Comparison of ENCODE assay signal across 15 cellular contexts in genomic region chr6:87183687-87184086, GRCh38. TPM values are rescaled to one million over a fixed set of nuclear protein-coding genes. Genes with fewer than 3 reads are reported as not detected.
DNase-seq lines count a peak whose midpoint lies in the region; ATAC-seq, FAIRE-seq and TF ChIP-seq lines count a peak whose summit lies in the region.
"Had no signal": no experiment of that assay in that cellular context is flagged by ENCODE, and none has a peak within 500 bp of the region (broad histone marks: within the 10 kb centered on the region; RNA-seq: fewer than 3 reads in every experiment).

No MANE protein-coding gene starts in this region.

- peaks cover 9% of the 10 kb centered on the region for H3K4me1 Mint-ChIP-seq in astrocyte (ENCODE audit: low read depth, unreplicated experiment)

- H3K4me1 ChIP-seq in astrocyte (ENCODE audit: insufficient read depth, low read length), result no peaks in the 10 kb centered on the region

- H3K4me3 Mint-ChIP-seq in astrocyte (ENCODE audit: unreplicated experiment), result no peak overlapping the region
- H3K4me3 Mint-ChIP-seq: memory B cell had no signal

- H3K4me3 ChIP-seq in HFF-Myc (replicated peaks; ENCODE audit: low read depth, low read length) (no peak overlapping the region), astrocyte (ENCODE audit: insufficient read depth, low read depth, low read length) (no peak overlapping the region)
- H3K4me3 ChIP-seq: tibial artery had no signal

- H3K9ac ChIP-seq in astrocyte (ENCODE audit: low read length), result no peak overlapping the region

- H3K36me3 Mint-ChIP-seq in astrocyte (ENCODE audit: low read depth, unreplicated experiment), result peaks cover 7% of the 10 kb centered on the region

- no peaks in the 10 kb centered on the region for H3K27me3 Mint-ChIP-seq in astrocyte (ENCODE audit: low read depth, unreplicated experiment)
- H3K27me3 Mint-ChIP-seq: memory B cell had no signal

- peaks cover 90% of the 10 kb centered on the region for H3K79me2 ChIP-seq in astrocyte (ENCODE audit: insufficient read depth, low read length)

- no peak overlapping the region for H3K27ac Mint-ChIP-seq in astrocyte (ENCODE audit: unreplicated experiment)

- H3K27me3 ChIP-seq in astrocyte (ENCODE audit: insufficient read depth, low read length), result no peaks in the 10 kb centered on the region
- H3K27me3 ChIP-seq: neutrophil, tibial artery had no signal

- H3K27ac ChIP-seq in astrocyte (ENCODE audit: low read depth, low read length), result no peak overlapping the region
- H3K27ac ChIP-seq: 22Rv1, epithelial cell of prostate, neutrophil, tibial artery had no signal

- peaks cover 73% of the 10 kb centered on the region for H4K20me1 ChIP-seq in astrocyte (ENCODE audit: insufficient read depth, low read length)

- peak; percentile 76 for FAIRE-seq in astrocyte (lab: Jason Lieb, UNC)

- no peaks in the 10 kb centered on the region for H3K36me3 ChIP-seq in astrocyte (ENCODE audit: insufficient read depth, low read length)

- no peaks in the 10 kb centered on the region for H3K9me3 Mint-ChIP-seq in astrocyte (ENCODE audit: unreplicated experiment)
- H3K9me3 Mint-ChIP-seq: activated T-helper 2 cell treated with anti-CD3 and anti-CD28 coated beads, Interferon-gamma antibody, Interleukin-2, Interleukin-4, amounts not matched to agents 10 μg/mL and 5 μg/mL and 100 μg/mL, durations not matched to agents 14 hours and 24 hours and 36 hours; memory B cell had no signal

- no peaks in the 10 kb centered on the region for H3K9me3 ChIP-seq in astrocyte (ENCODE audit: insufficient read depth, low read depth, low read length)
- H3K9me3 ChIP-seq: neutrophil, tibial artery had no signal

- no peak overlapping the region for H2AFZ ChIP-seq in astrocyte (ENCODE audit: low read depth, low read length)

- TF ChIP-seq CTCF in HFF-Myc (IDR thresholded peaks at IDR 0.05; ENCODE audit: low read depth, low read length, missing control alignments), result no peak
- no peak for TF ChIP-seq CTCF in astrocyte (IDR thresholded peaks at IDR 0.05; ENCODE audit: insufficient read depth, low read depth, low read length)
- TF ChIP-seq CTCF in GM20000 (IDR thresholded peaks at IDR 0.05; ENCODE audit: extremely low read depth, missing control alignments), result no peak

- no peak overlapping the region for H3K4me2 ChIP-seq in astrocyte (ENCODE audit: low read length)

- ATAC-seq in activated CD4-positive, CD25-positive, alpha-beta regulatory T cell treated with anti-CD3 and anti-CD28 coated beads, Interleukin-2, amount 50 U/mL, for 24 hours, result peak; percentile 30 to 38

- DNase-seq in activated CD4-positive, CD25-positive, alpha-beta regulatory T cell (lab: John Stamatoyannopoulos, UW), result no peak
- DNase-seq in HFF-Myc (ENCODE audit: extremely low read depth, low read depth) (peak; percentile 2), astrocyte (ENCODE audit: low read depth) (peak; percentile 57), myocyte (ENCODE audit: low read depth) (peak; percentile 22), NCI-H2227 (lab: John Stamatoyannopoulos, UW; ENCODE audit: unreplicated experiment) (no peak), GM20000 (ENCODE audit: low spot score) (no peak), HUDEP-2 (lab: John Stamatoyannopoulos, UW; ENCODE audit: unreplicated experiment in 76 of 76) (no peak)
- DNase-seq: cerebellar nuclear complex, tibial artery had no signal

RNA-seq across cellular contexts. Expression of gene ZNF292, which starts 28.3 kb away (rescaled TPM):
- total RNA-seq in astrocyte, result 26.7 and 31.5 TPM in 2 replicates
- total RNA-seq in myocyte, result 17.2 and 21.5 TPM in 2 replicates
- polyA plus RNA-seq in myocyte (2012), result 5.3 TPM

Comparison
In these comparisons a context has a peak if more than half of its experiments do, and no peak if none do; other contexts are left out.
1. DNase-seq: peak in HFF-Myc (single experiment), astrocyte (single experiment) and myocyte (single experiment); none in activated CD4-positive, CD25-positive, alpha-beta regulatory T cell (0 of 4), NCI-H2227 (single experiment), GM20000 (single experiment) and HUDEP-2 (0 of 76).